18 cellular contexts compared by ENCODE assay signal in the genomic region with DNA sequence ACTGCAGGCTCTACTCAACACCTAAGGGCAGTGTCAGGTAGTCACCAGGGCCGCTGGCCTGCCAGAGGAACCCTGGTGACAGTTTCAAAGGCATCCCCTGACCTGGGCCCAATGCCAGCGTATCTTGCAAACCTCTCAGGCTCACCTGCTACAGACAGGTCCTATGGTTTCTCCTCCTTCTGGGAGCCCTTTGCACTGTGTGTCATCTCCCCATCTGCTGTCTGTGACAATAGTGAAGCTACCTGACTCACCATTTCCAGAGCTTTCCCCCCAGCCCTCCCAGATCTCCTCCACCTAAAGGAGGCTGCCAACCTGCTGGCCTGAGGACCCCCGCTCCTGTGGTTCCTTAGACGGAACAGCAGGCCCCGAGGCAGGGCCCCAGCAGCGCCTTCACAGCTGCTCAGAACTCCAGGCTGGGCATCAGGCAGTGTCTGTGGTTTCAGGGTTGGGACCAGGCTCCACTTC.
"Had no signal": no experiment of that assay in that cellular context is flagged by ENCODE, and none has a peak within 500 bp of the region (broad histone marks: within the 10 kb centered on the region; RNA-seq: fewer than 3 reads in every experiment).

No MANE protein-coding gene starts in this region.

- ATAC-seq: effector memory CD8-positive, alpha-beta T cell; left colon; lower lobe of right lung; natural killer cell treated with Interleukin-12 subunit alpha and Interleukin-12 subunit beta and Interleukin-15 and Interleukin-18, amount 100 ng/mL, for 72 hours had no signal

- FAIRE-seq: islet of Langerhans, TTC549 had no signal

- H3K4me1 ChIP-seq: lower lobe of right lung, spleen, transverse colon, uterus had no signal

- DNase-seq: activated CD4-positive, alpha-beta memory T cell treated with anti-CD3 and anti-CD28 coated beads, Interleukin-2, amount 10 ng/mL, durations not matched to agents 7 days and 5 days; activated CD4-positive, alpha-beta T cell treated with anti-CD3 and anti-CD28 coated beads for 4 hours; activated gamma-delta T cell treated with Interleukin-2 at 50 U/mL for 16 hours; amniotic stem cell; dermis blood vessel endothelial cell; effector memory CD8-positive, alpha-beta T cell; hippocampal formation; left colon; lower lobe of right lung; spleen; stimulated activated CD8-positive, alpha-beta memory T cell treated with anti-CD3 and anti-CD28 coated beads, Interleukin-4, amount 100 ng/mL, for 48 hours; stimulated activated naive CD4-positive, alpha-beta T cell treated with Interleukin-2 at 50 U/mL for 16 hours; transverse colon; uterus had no signal

- H3K27me3 ChIP-seq: uterus had no signal

- H3K27ac ChIP-seq: cardiac muscle cell, lower lobe of right lung, spleen, transverse colon, uterus had no signal

- H3K9me3 ChIP-seq: lower lobe of right lung, spleen, transverse colon, uterus had no signal

- H3K4me3 ChIP-seq: cardiac muscle cell, lower lobe of right lung, spleen, transverse colon, uterus had no signal

- H3K36me3 ChIP-seq: cardiac muscle cell, lower lobe of right lung, spleen, transverse colon, uterus had no signal
